ENCODE assay signal across 27 cellular contexts in genomic region chr11:20134991-20135736, GRCh38. TPM values are rescaled to one million over a fixed set of nuclear protein-coding genes. Genes with fewer than 3 reads are reported as not detected.
"Had no signal": no experiment of that assay in that cellular context is flagged by ENCODE, and none has a peak within 500 bp of the region (broad histone marks: within the 10 kb centered on the region; RNA-seq: fewer than 3 reads in every experiment).

No MANE protein-coding gene starts in this region.

- H3K4me1 ChIP-seq: parathyroid adenoma had no signal

- H3K9me3 Mint-ChIP-seq: activated naive CD4-positive, alpha-beta T cell treated with anti-CD3 and anti-CD28 coated beads for 36 hours; activated naive CD8-positive, alpha-beta T cell treated with anti-CD3 and anti-CD28 coated beads, Interleukin-2, amount 10 ng/mL, durations not matched to agents 7 days and 5 days; nephron progenitor cell; stimulated activated naive CD8-positive, alpha-beta T cell treated with anti-CD3 and anti-CD28 coated beads, Interleukin-15, Interleukin-2, amounts not matched to agents 100 ng/mL and 50 ng/mL, for 24 hours had no signal

- H3K4me3 Mint-ChIP-seq: activated naive CD4-positive, alpha-beta T cell treated with anti-CD3 and anti-CD28 coated beads for 36 hours; activated naive CD8-positive, alpha-beta T cell treated with anti-CD3 and anti-CD28 coated beads, Interleukin-2, amount 10 ng/mL, durations not matched to agents 7 days and 5 days; nephron progenitor cell; stimulated activated naive CD8-positive, alpha-beta T cell treated with anti-CD3 and anti-CD28 coated beads, Interleukin-15, Interleukin-2, amounts not matched to agents 100 ng/mL and 50 ng/mL, for 24 hours had no signal

- H3K36me3 Mint-ChIP-seq: activated naive CD8-positive, alpha-beta T cell treated with anti-CD3 and anti-CD28 coated beads, Interleukin-2, amount 10 ng/mL, durations not matched to agents 7 days and 5 days had no signal

- H3K36me3 ChIP-seq: esophagus squamous epithelium, heart right ventricle, lower lobe of right lung, thyroid gland had no signal

- H3K4me3 ChIP-seq: coronary artery, esophagus squamous epithelium, heart right ventricle, lower lobe of right lung, mucosa of descending colon, skin epidermis, thyroid gland had no signal

- H3K27ac Mint-ChIP-seq: activated naive CD4-positive, alpha-beta T cell treated with anti-CD3 and anti-CD28 coated beads for 36 hours; activated naive CD8-positive, alpha-beta T cell treated with anti-CD3 and anti-CD28 coated beads, Interleukin-2, amount 10 ng/mL, durations not matched to agents 7 days and 5 days; nephron progenitor cell; stimulated activated naive CD8-positive, alpha-beta T cell treated with anti-CD3 and anti-CD28 coated beads, Interleukin-15, Interleukin-2, amounts not matched to agents 100 ng/mL and 50 ng/mL, for 24 hours had no signal

- ATAC-seq: heart right ventricle, left lobe of liver, lower lobe of right lung, mucosa of descending colon, right cardiac atrium had no signal

- DNase-seq: activated CD8-positive, alpha-beta memory T cell treated with anti-CD3 and anti-CD28 coated beads, Interleukin-2, amount 50 U/mL, for 48 hours; activated effector memory CD4-positive, alpha-beta T cell treated with Interleukin-2 at 50 U/mL for 16 hours; activated naive CD4-positive, alpha-beta T cell treated with anti-CD3 and anti-CD28 coated beads for 36 hours; activated naive CD8-positive, alpha-beta T cell treated with anti-CD3 and anti-CD28 coated beads, Interleukin-2, amount 10 ng/mL, durations not matched to agents 7 days and 5 days; activated T-cell treated with anti-CD3 and anti-CD28 coated beads, Interleukin-2, amount 50 U/mL, for 48 hours; amygdala; cerebellar nuclear complex; esophagus squamous epithelium; heart right ventricle; lower lobe of right lung; mesendoderm; mucosa of descending colon; nephron progenitor cell; right cardiac atrium; stimulated activated CD4-positive, alpha-beta T cell treated with anti-CD3 and anti-CD28 coated beads, Interleukin-1b, Interleukin-23, amount 100 ng/mL, for 48 hours; substantia nigra; T-helper 9 cell; thyroid gland had no signal

- H3K27me3 ChIP-seq: thyroid gland had no signal

- H3K9me3 ChIP-seq: esophagus squamous epithelium, heart right ventricle, lower lobe of right lung, mucosa of descending colon, thyroid gland had no signal

- H3K27ac ChIP-seq: coronary artery, esophagus squamous epithelium, heart right ventricle, lower lobe of right lung, parathyroid adenoma, skin epidermis, thyroid gland had no signal

RNA-seq across cellular contexts. Expression of gene DBX1, which starts 25.1 kb away (rescaled TPM):
- total RNA-seq: activated CD8-positive, alpha-beta memory T cell treated with anti-CD3 and anti-CD28 coated beads for 36 hours; activated naive CD4-positive, alpha-beta T cell treated with anti-CD3 and anti-CD28 coated beads for 36 hours; activated naive CD8-positive, alpha-beta T cell treated with anti-CD3 and anti-CD28 coated beads, Interleukin-2, amount 10 ng/mL, durations not matched to agents 7 days and 5 days; esophagus squamous epithelium; heart right ventricle; left lobe of liver; lower lobe of right lung; mucosa of descending colon; pulmonary artery endothelial cell; right cardiac atrium; thyroid gland; urinary bladder had no signal
- polyA plus RNA-seq: heart right ventricle, keratinocyte, right cardiac atrium, urinary bladder had no signal
